In genomic region chr1:100530141-100530540, GRCh38 we compare ENCODE assay signal across 24 cellular contexts. TPM values are rescaled to one million over a fixed set of nuclear protein-coding genes. Genes with fewer than 3 reads are reported as not detected.
DNase-seq lines count a peak whose midpoint lies in the region; ATAC-seq and TF ChIP-seq lines count a peak whose summit lies in the region.
"Had no signal": no experiment of that assay in that cellular context is flagged by ENCODE, and none has a peak within 500 bp of the region (broad histone marks: within the 10 kb centered on the region; RNA-seq: fewer than 3 reads in every experiment).

No MANE protein-coding gene starts in this region.

- H3K27ac ChIP-seq in KOPT-K1 (ENCODE audit: low read depth, low read length, poor library complexity, severe bottlenecking) (peak overlapping the region; percentile 41), left lung (peak overlapping the region; percentile 22 to 66), skeletal muscle tissue (ENCODE audit: low read depth, low read length) (peak overlapping the region; percentile 63)
- H3K27ac ChIP-seq: 22Rv1, brain microvascular endothelial cell, epithelial cell of prostate had no signal

- H3K27me3 Mint-ChIP-seq in activated naive CD8-positive, alpha-beta T cell = no peaks in the 10 kb centered on the region
- peaks cover 3% of the 10 kb centered on the region for H3K27me3 Mint-ChIP-seq in activated naive CD8-positive, alpha-beta T cell treated with anti-CD3 and anti-CD28 coated beads for 36 hours
- H3K27me3 Mint-ChIP-seq in activated CD4-positive, alpha-beta memory T cell treated with anti-CD3 and anti-CD28 coated beads, Interleukin-2, amount 10 ng/mL, durations not matched to agents 7 days and 5 days = peaks cover 8% of the 10 kb centered on the region

- H3K4me3 ChIP-seq in left lung (no peak overlapping the region), skeletal muscle tissue (ENCODE audit: low read length in 3 of 3) (no peak overlapping the region)

- CTCF ChIA-PET in activated CD4-positive, alpha-beta memory T cell treated with anti-CD3 and anti-CD28 coated beads, Interleukin-2, amount 10 ng/mL, durations not matched to agents 7 days and 5 days (lab: Charles Lee) = no interaction called here

- H3K9me3 Mint-ChIP-seq in activated naive CD8-positive, alpha-beta T cell (ENCODE audit: low read depth) = no peaks in the 10 kb centered on the region
- H3K9me3 Mint-ChIP-seq in activated naive CD8-positive, alpha-beta T cell treated with anti-CD3 and anti-CD28 coated beads for 36 hours = no peaks in the 10 kb centered on the region
- no peaks in the 10 kb centered on the region for H3K9me3 Mint-ChIP-seq in activated CD4-positive, alpha-beta memory T cell treated with anti-CD3 and anti-CD28 coated beads, Interleukin-2, amount 10 ng/mL, durations not matched to agents 7 days and 5 days
- H3K9me3 Mint-ChIP-seq: activated T-cell treated with anti-CD3 and anti-CD28 coated beads, Interleukin-2, amount 50 U/mL, for 72 hours had no signal

- no peak overlapping the region for H3K9ac ChIP-seq in skeletal muscle tissue (ENCODE audit: low read depth in 1 of 3, low read length in 3 of 3)

- no peak overlapping the region for H3K4me3 Mint-ChIP-seq in activated naive CD8-positive, alpha-beta T cell
- no peak overlapping the region for H3K4me3 Mint-ChIP-seq in activated naive CD8-positive, alpha-beta T cell treated with anti-CD3 and anti-CD28 coated beads for 36 hours
- H3K4me3 Mint-ChIP-seq in activated CD4-positive, alpha-beta memory T cell treated with anti-CD3 and anti-CD28 coated beads, Interleukin-2, amount 10 ng/mL, durations not matched to agents 7 days and 5 days = no peak overlapping the region

- intact Hi-C loops in left lung (cut with DNase I) = no loop called here

- H3K9me3 ChIP-seq in KOPT-K1 (ENCODE audit: insufficient read depth, low read length, poor library complexity, severe bottlenecking) (no peaks in the 10 kb centered on the region), left lung (no peaks in the 10 kb centered on the region), skeletal muscle tissue (ENCODE audit: control insufficient read depth in 3 of 3, low read length in 3 of 3) (no peaks in the 10 kb centered on the region)

- no peak for TF ChIP-seq CTCF in left lung (IDR thresholded peaks at IDR 0.05)

- H3K36me3 ChIP-seq in KOPT-K1 (ENCODE audit: insufficient read depth, low read length) = no peaks in the 10 kb centered on the region
- H3K36me3 ChIP-seq in left lung = no peaks in the 10 kb centered on the region
- H3K36me3 ChIP-seq in skeletal muscle tissue (ENCODE audit: control insufficient read depth in 3 of 3, insufficient read depth in 3 of 3, low read length in 3 of 3) = no peaks in the 10 kb centered on the region
- H3K36me3 ChIP-seq: brain microvascular endothelial cell had no signal

- peak overlapping the region; percentile 2 for H3K27ac Mint-ChIP-seq in activated naive CD8-positive, alpha-beta T cell
- no peak overlapping the region for H3K27ac Mint-ChIP-seq in activated naive CD8-positive, alpha-beta T cell treated with anti-CD3 and anti-CD28 coated beads for 36 hours
- no peak overlapping the region for H3K27ac Mint-ChIP-seq in activated CD4-positive, alpha-beta memory T cell treated with anti-CD3 and anti-CD28 coated beads, Interleukin-2, amount 10 ng/mL, durations not matched to agents 7 days and 5 days

- H3K36me3 Mint-ChIP-seq in activated naive CD8-positive, alpha-beta T cell = no peaks in the 10 kb centered on the region
- no peaks in the 10 kb centered on the region for H3K36me3 Mint-ChIP-seq in activated naive CD8-positive, alpha-beta T cell treated with anti-CD3 and anti-CD28 coated beads for 36 hours
- no peaks in the 10 kb centered on the region for H3K36me3 Mint-ChIP-seq in activated CD4-positive, alpha-beta memory T cell treated with anti-CD3 and anti-CD28 coated beads, Interleukin-2, amount 10 ng/mL, durations not matched to agents 7 days and 5 days (ENCODE audit: low read depth)
- H3K36me3 Mint-ChIP-seq: CD4-positive, CD25-positive, alpha-beta regulatory T cell had no signal

- POLR2A ChIA-PET in activated CD4-positive, alpha-beta memory T cell treated with anti-CD3 and anti-CD28 coated beads, Interleukin-2, amount 10 ng/mL, durations not matched to agents 7 days and 5 days (lab: Charles Lee) = no interaction called here

- peaks cover 0 to 46% of the 10 kb centered on the region in 2 donors for H3K4me1 ChIP-seq in left lung
- H3K4me1 ChIP-seq in skeletal muscle tissue (ENCODE audit: control insufficient read depth in 3 of 3, insufficient read depth in 3 of 3, low read length in 3 of 3) = peaks cover 2 to 7% (median 2%) of the 10 kb centered on the region in 3 donors

- no peaks in the 10 kb centered on the region for H3K27me3 ChIP-seq in left lung
- H3K27me3 ChIP-seq in skeletal muscle tissue (ENCODE audit: control insufficient read depth in 3 of 3, insufficient read depth in 3 of 3, low read length in 3 of 3) = peaks cover 0 to 3% (median 0%) of the 10 kb centered on the region in 3 donors
- H3K27me3 ChIP-seq: brain microvascular endothelial cell had no signal

- peaks cover 35% of the 10 kb centered on the region for H3K4me1 Mint-ChIP-seq in activated naive CD8-positive, alpha-beta T cell (ENCODE audit: low read depth)
- peaks cover 27% of the 10 kb centered on the region for H3K4me1 Mint-ChIP-seq in activated naive CD8-positive, alpha-beta T cell treated with anti-CD3 and anti-CD28 coated beads for 36 hours
- peaks cover 31% of the 10 kb centered on the region for H3K4me1 Mint-ChIP-seq in activated CD4-positive, alpha-beta memory T cell treated with anti-CD3 and anti-CD28 coated beads, Interleukin-2, amount 10 ng/mL, durations not matched to agents 7 days and 5 days

- ATAC-seq in left lung = no peak

- DNase-seq in activated naive CD8-positive, alpha-beta T cell treated with anti-CD3 and anti-CD28 coated beads for 36 hours = no peak
- no peak for DNase-seq in left lung
- DNase-seq in activated CD4-positive, alpha-beta memory T cell treated with anti-CD3 and anti-CD28 coated beads, Interleukin-2, amount 10 ng/mL, durations not matched to agents 7 days and 5 days = no peak
- DNase-seq in NCI-H345 treated with DMSO at 0.1 percent for 48 hours (lab: John Stamatoyannopoulos, UW; ENCODE audit: unreplicated experiment) = no peak
- no peak for DNase-seq in occipital lobe (lab: John Stamatoyannopoulos, UW)
- DNase-seq: activated CD4-positive, alpha-beta T cell treated with anti-CD3 and anti-CD28 coated beads, Interleukin-2, amount 50 U/mL, for 1 hour; activated naive CD4-positive, alpha-beta T cell; effector CD4-positive, alpha-beta T cell; glutamatergic neuron; stimulated activated CD4-positive, alpha-beta T cell treated with anti-CD3 and anti-CD28 coated beads, Interleukin-2, amount 100 ng/mL, for 48 hours; substantia nigra; T-helper 9 cell had no signal

RNA-seq across cellular contexts. Expression of gene GPR88, which starts 7.8 kb away (rescaled TPM):
- under 1 TPM in 1 of 2 experiments, not detected in 1; 0.08 TPM for total RNA-seq in activated naive CD8-positive, alpha-beta T cell treated with anti-CD3 and anti-CD28 coated beads for 36 hours
- total RNA-seq in left lung (under 1 TPM in 1 of 2 donors, not detected in 1; 0.10 TPM), skeletal muscle tissue (under 0.01 TPM), occipital lobe (5.3 TPM)
- not detected for total RNA-seq in activated CD4-positive, alpha-beta memory T cell treated with anti-CD3 and anti-CD28 coated beads, Interleukin-2, amount 10 ng/mL, durations not matched to agents 7 days and 5 days
- total RNA-seq: activated CD8-positive, alpha-beta memory T cell treated with anti-CD3 and anti-CD28 coated beads, Interleukin-2, amount 10 ng/mL, durations not matched to agents 7 days and 5 days; activated T-cell treated with anti-CD3 and anti-CD28 coated beads, Interleukin-2, amount 50 U/mL, for 72 hours; CD4-positive, CD25-positive, alpha-beta regulatory T cell; kidney epithelial cell; NCI-H460; OCI-LY7 had no signal
